20 cellular contexts compared by ENCODE assay signal in genomic region chr9:99176527-99177013, GRCh38. TPM values are rescaled to one million over a fixed set of nuclear protein-coding genes. Genes with fewer than 3 reads are reported as not detected.
DNase-seq lines count a peak whose midpoint lies in the region; ATAC-seq and TF ChIP-seq lines count a peak whose summit lies in the region.
"Had no signal": no experiment of that assay in that cellular context is flagged by ENCODE, and none has a peak within 500 bp of the region (broad histone marks: within the 10 kb centered on the region; RNA-seq: fewer than 3 reads in every experiment).

No MANE protein-coding gene starts in this region.

- H3K36me3 Mint-ChIP-seq in natural killer cell treated with Interleukin-12 subunit alpha and Interleukin-12 subunit beta and Interleukin-15 and Interleukin-18, amount 100 ng/mL, for 72 hours = peaks cover 4% of the 10 kb centered on the region
- no peaks in the 10 kb centered on the region for H3K36me3 Mint-ChIP-seq in natural killer cell
- no peaks in the 10 kb centered on the region for H3K36me3 Mint-ChIP-seq in memory B cell
- H3K36me3 Mint-ChIP-seq in activated CD4-positive, alpha-beta T cell treated with anti-CD3 and anti-CD28 coated beads, Interleukin-2, amount 10 ng/mL, durations not matched to agents 7 days and 5 days (ENCODE audit: low read depth) = no peaks in the 10 kb centered on the region
- H3K36me3 Mint-ChIP-seq: T-cell had no signal

- peak overlapping the region; percentile 45 to 94 for H3K27ac Mint-ChIP-seq in natural killer cell treated with Interleukin-12 subunit alpha and Interleukin-12 subunit beta and Interleukin-15 and Interleukin-18, amount 100 ng/mL, for 72 hours
- H3K27ac Mint-ChIP-seq in natural killer cell (no peak overlapping the region), memory B cell (peak overlapping the region; percentile 15)
- H3K27ac Mint-ChIP-seq in activated CD4-positive, alpha-beta T cell treated with anti-CD3 and anti-CD28 coated beads, Interleukin-2, amount 10 ng/mL, durations not matched to agents 7 days and 5 days = no peak overlapping the region
- H3K27ac Mint-ChIP-seq: activated CD4-positive, alpha-beta memory T cell treated with anti-CD3 and anti-CD28 coated beads, Interleukin-2, amount 10 ng/mL, durations not matched to agents 7 days and 5 days; activated naive CD8-positive, alpha-beta T cell treated with anti-CD3 and anti-CD28 coated beads for 36 hours; T-cell had no signal

- peaks cover 49% of the 10 kb centered on the region for H3F3A ChIP-seq in SU-DHL-6 (ENCODE audit: insufficient read depth)

- DNase-seq in natural killer cell treated with Interleukin-12 subunit alpha and Interleukin-12 subunit beta and Interleukin-15 and Interleukin-18, amount 100 ng/mL, for 72 hours (ENCODE audit: low spot score) = no peak
- DNase-seq in natural killer cell (no peak), memory B cell (ENCODE audit: low spot score in 2 of 2) (no peak), DMS 273 (lab: John Stamatoyannopoulos, UW; ENCODE audit: unreplicated experiment) (no peak), DMS153 treated with DMSO at 0.1 percent for 48 hours (lab: John Stamatoyannopoulos, UW; ENCODE audit: unreplicated experiment) (no peak), DMS153 (lab: John Stamatoyannopoulos, UW) (no peak)
- no peak for DNase-seq in activated CD4-positive, alpha-beta T cell treated with anti-CD3 and anti-CD28 coated beads, Interleukin-2, amount 10 ng/mL, durations not matched to agents 7 days and 5 days
- DNase-seq: activated CD4-positive, alpha-beta memory T cell treated with anti-CD3 and anti-CD28 coated beads, Interleukin-2, amount 10 ng/mL, durations not matched to agents 7 days and 5 days; activated naive CD8-positive, alpha-beta T cell treated with anti-CD3 and anti-CD28 coated beads for 36 hours; caudate nucleus; effector CD8-positive, alpha-beta T cell; midbrain; NCI-H2107; NCI-H748 treated with DMSO at 0.1 percent for 48 hours; nucleus accumbens; stimulated activated CD4-positive, alpha-beta T cell treated with anti-CD3 and anti-CD28 coated beads, Interleukin-1b, Interleukin-23, amount 100 ng/mL, for 48 hours; T-cell; uterus had no signal

- no peaks in the 10 kb centered on the region for H3K9me2 ChIP-seq in SU-DHL-6 (replicated peaks; ENCODE audit: insufficient read depth, low read length)

- H4K20me1 ChIP-seq in SU-DHL-6 (ENCODE audit: low read depth, low read length) = no peaks in the 10 kb centered on the region

- no peaks in the 10 kb centered on the region for H3K9me3 ChIP-seq in SU-DHL-6 (ENCODE audit: insufficient read depth, low read length)
- H3K9me3 ChIP-seq: right atrium auricular region, uterus had no signal

- H3K27ac ChIP-seq in SU-DHL-6 (ENCODE audit: low read depth, low read length) = peak overlapping the region; percentile 93
- H3K27ac ChIP-seq: right atrium auricular region, uterus had no signal

- intact Hi-C loops in natural killer cell (cut with micrococcal nuclease) = no loop called here

- peak overlapping the region; percentile 9 for H3K4me3 Mint-ChIP-seq in natural killer cell treated with Interleukin-12 subunit alpha and Interleukin-12 subunit beta and Interleukin-15 and Interleukin-18, amount 100 ng/mL, for 72 hours
- H3K4me3 Mint-ChIP-seq in natural killer cell (no peak overlapping the region), memory B cell (no peak overlapping the region)
- no peak overlapping the region for H3K4me3 Mint-ChIP-seq in activated CD4-positive, alpha-beta T cell treated with anti-CD3 and anti-CD28 coated beads, Interleukin-2, amount 10 ng/mL, durations not matched to agents 7 days and 5 days
- H3K4me3 Mint-ChIP-seq: activated CD4-positive, alpha-beta memory T cell treated with anti-CD3 and anti-CD28 coated beads, Interleukin-2, amount 10 ng/mL, durations not matched to agents 7 days and 5 days; activated naive CD8-positive, alpha-beta T cell treated with anti-CD3 and anti-CD28 coated beads for 36 hours; T-cell had no signal

- no peaks in the 10 kb centered on the region for H3K36me3 ChIP-seq in SU-DHL-6 (ENCODE audit: low read length)
- H3K36me3 ChIP-seq: right atrium auricular region, uterus had no signal

- no peaks in the 10 kb centered on the region for H3K79me2 ChIP-seq in SU-DHL-6 (ENCODE audit: insufficient read depth, low read length)

- no peaks in the 10 kb centered on the region for H3K9me3 Mint-ChIP-seq in natural killer cell treated with Interleukin-12 subunit alpha and Interleukin-12 subunit beta and Interleukin-15 and Interleukin-18, amount 100 ng/mL, for 72 hours
- H3K9me3 Mint-ChIP-seq in natural killer cell = no peaks in the 10 kb centered on the region
- no peaks in the 10 kb centered on the region for H3K9me3 Mint-ChIP-seq in memory B cell
- H3K9me3 Mint-ChIP-seq in activated CD4-positive, alpha-beta T cell treated with anti-CD3 and anti-CD28 coated beads, Interleukin-2, amount 10 ng/mL, durations not matched to agents 7 days and 5 days = no peaks in the 10 kb centered on the region
- H3K9me3 Mint-ChIP-seq: activated CD4-positive, alpha-beta memory T cell treated with anti-CD3 and anti-CD28 coated beads, Interleukin-2, amount 10 ng/mL, durations not matched to agents 7 days and 5 days; activated naive CD8-positive, alpha-beta T cell treated with anti-CD3 and anti-CD28 coated beads for 36 hours; T-cell had no signal

- CTCF ChIA-PET in activated CD4-positive, alpha-beta T cell treated with anti-CD3 and anti-CD28 coated beads, Interleukin-2, amount 10 ng/mL, durations not matched to agents 7 days and 5 days (lab: Charles Lee) = interaction anchor here (3.9 kb wide), 1 partner anchor 9 kb away, joined by 13 read pairs; no protein-coding TSS in a partner anchor

- no peak for ATAC-seq in natural killer cell treated with Interleukin-12 subunit alpha and Interleukin-12 subunit beta and Interleukin-15 and Interleukin-18, amount 100 ng/mL, for 72 hours
- no peak for ATAC-seq in natural killer cell
- no peak for ATAC-seq in memory B cell (ENCODE audit: low read depth)
- ATAC-seq: T-cell had no signal

- POLR2A ChIA-PET in activated CD4-positive, alpha-beta T cell treated with anti-CD3 and anti-CD28 coated beads, Interleukin-2, amount 10 ng/mL, durations not matched to agents 7 days and 5 days (lab: Charles Lee) = interaction anchor here (0.5 kb wide), 1 partner anchor 326 kb away, joined by 3 read pairs; no protein-coding TSS in a partner anchor

- peak overlapping the region; percentile 74 for H3K4me2 ChIP-seq in SU-DHL-6 (ENCODE audit: low read depth, low read length, poor library complexity, severe bottlenecking)

- no peak for TF ChIP-seq CTCF in natural killer cell (IDR thresholded peaks at IDR 0.05)
- no peak for TF ChIP-seq CTCF in SU-DHL-6 (IDR thresholded peaks at IDR 0.05; ENCODE audit: insufficient read depth, low read length, poor library complexity, severe bottlenecking)

- peaks cover 57 to 74% of the 10 kb centered on the region in 2 donors for H3K4me1 Mint-ChIP-seq in natural killer cell treated with Interleukin-12 subunit alpha and Interleukin-12 subunit beta and Interleukin-15 and Interleukin-18, amount 100 ng/mL, for 72 hours (ENCODE audit: low read depth in 2 of 2)
- H3K4me1 Mint-ChIP-seq in natural killer cell (peaks cover 2 to 6% of the 10 kb centered on the region in 2 donors), memory B cell (peaks cover 10% of the 10 kb centered on the region)
- peaks cover 30% of the 10 kb centered on the region for H3K4me1 Mint-ChIP-seq in activated CD4-positive, alpha-beta T cell treated with anti-CD3 and anti-CD28 coated beads, Interleukin-2, amount 10 ng/mL, durations not matched to agents 7 days and 5 days

- H3K27me3 ChIP-seq in SU-DHL-6 (ENCODE audit: low read length) = no peaks in the 10 kb centered on the region
- H3K27me3 ChIP-seq: right atrium auricular region, uterus had no signal

- peak overlapping the region; percentile 63 for H3K9ac ChIP-seq in SU-DHL-6 (ENCODE audit: low read length)

- peak overlapping the region; percentile 17 for H3K4me3 ChIP-seq in SU-DHL-6 (ENCODE audit: insufficient read depth, low read length, poor library complexity, severe bottlenecking)
- H3K4me3 ChIP-seq: right atrium auricular region, uterus had no signal

- peaks cover 0 to 2% of the 10 kb centered on the region in 2 donors for H3K27me3 Mint-ChIP-seq in natural killer cell treated with Interleukin-12 subunit alpha and Interleukin-12 subunit beta and Interleukin-15 and Interleukin-18, amount 100 ng/mL, for 72 hours
- H3K27me3 Mint-ChIP-seq in natural killer cell (ENCODE audit: low read depth in 2 of 2) (peaks cover 0 to 2% of the 10 kb centered on the region in 2 donors), memory B cell (no peaks in the 10 kb centered on the region)
- H3K27me3 Mint-ChIP-seq in activated CD4-positive, alpha-beta T cell treated with anti-CD3 and anti-CD28 coated beads, Interleukin-2, amount 10 ng/mL, durations not matched to agents 7 days and 5 days = no peaks in the 10 kb centered on the region
- H3K27me3 Mint-ChIP-seq: activated naive CD8-positive, alpha-beta T cell treated with anti-CD3 and anti-CD28 coated beads for 36 hours had no signal

- peak overlapping the region; percentile 15 for H2AFZ ChIP-seq in SU-DHL-6 (ENCODE audit: low read depth, low read length, severe bottlenecking)

RNA-seq across cellular contexts. Expression of gene ALG2, which starts 45.2 kb away (rescaled TPM):
- 10 to 100 TPM; 56.9 to 62.2 TPM for total RNA-seq in natural killer cell treated with Interleukin-12 subunit alpha and Interleukin-12 subunit beta and Interleukin-15 and Interleukin-18, amount 100 ng/mL, for 72 hours
- 10 to 100 TPM; 17.3 to 23.2 (median 20.7) TPM for total RNA-seq in natural killer cell
- 10 to 100 TPM; 21.2 to 30.5 TPM for total RNA-seq in activated CD4-positive, alpha-beta T cell treated with anti-CD3 and anti-CD28 coated beads, Interleukin-2, amount 10 ng/mL, durations not matched to agents 7 days and 5 days

RNA-seq across cellular contexts. Expression of gene SEC61B, which starts 45.5 kb away (rescaled TPM):
- 100 to 1,000 TPM; 176 to 255 TPM for total RNA-seq in natural killer cell treated with Interleukin-12 subunit alpha and Interleukin-12 subunit beta and Interleukin-15 and Interleukin-18, amount 100 ng/mL, for 72 hours
- total RNA-seq in natural killer cell = 10 to 100 TPM; 78.9 to 95.1 (median 93.8) TPM
- total RNA-seq in activated CD4-positive, alpha-beta T cell treated with anti-CD3 and anti-CD28 coated beads, Interleukin-2, amount 10 ng/mL, durations not matched to agents 7 days and 5 days = 100 to 1,000 TPM; 104 to 116 TPM

Comparison
In these comparisons a context has a peak if more than half of its experiments do, and no peak if none do; other contexts are left out.
1. H3K27ac Mint-ChIP-seq: peak in natural killer cell treated with Interleukin-12 subunit alpha and Interleukin-12 subunit beta and Interleukin-15 and Interleukin-18, amount 100 ng/mL, for 72 hours (2 of 2) and memory B cell (single experiment); none in natural killer cell (0 of 2) and activated CD4-positive, alpha-beta T cell treated with anti-CD3 and anti-CD28 coated beads, Interleukin-2, amount 10 ng/mL, durations not matched to agents 7 days and 5 days (single experiment).